8 cellular contexts compared by ENCODE assay signal in genomic region chr2:44167908-44168683, GRCh38.
DNase-seq lines count a peak whose midpoint lies in the region; ATAC-seq and TF ChIP-seq lines count a peak whose summit lies in the region.

No MANE protein-coding gene starts in this region.

- peak overlapping the region; percentile 100 for H3K4me3 Mint-ChIP-seq in activated naive CD4-positive, alpha-beta T cell treated with anti-CD3 and anti-CD28 coated beads, Interleukin-2, amount 50 U/mL, for 24 hours

- TF ChIP-seq POLR2A in NB4 (IDR thresholded peaks at IDR 0.05; ENCODE audit: extremely low read depth, insufficient read length), result peak; percentile 38

- TF ChIP-seq CTCF in NB4 (IDR thresholded peaks at IDR 0.05; ENCODE audit: low read depth, low read length) (no peak), neutrophil (IDR thresholded peaks at IDR 0.05) (peak; percentile 15)

- peaks cover 38% of the 10 kb centered on the region for H3K4me1 Mint-ChIP-seq in activated naive CD4-positive, alpha-beta T cell treated with anti-CD3 and anti-CD28 coated beads, Interleukin-2, amount 50 U/mL, for 24 hours

- peak overlapping the region; percentile 66 for H3K4me3 ChIP-seq in NB4 (ENCODE audit: low read depth, low read length)
- peak overlapping the region; percentile 96 for H3K4me3 ChIP-seq in SK-N-MC
- H3K4me3 ChIP-seq in neutrophil (ENCODE audit: low read depth in 1 of 2, low read length in 1 of 2), result peak overlapping the region; percentile 93 to 98

- H3K36me3 Mint-ChIP-seq in activated naive CD4-positive, alpha-beta T cell treated with anti-CD3 and anti-CD28 coated beads, Interleukin-2, amount 50 U/mL, for 24 hours, result peaks cover 2% of the 10 kb centered on the region

- peak; percentile 100 for DNase-seq in GM04504 (ENCODE audit: low read depth)
- DNase-seq in NB4 (ENCODE audit: low read depth), result peak; percentile 100
- DNase-seq in SK-N-MC (ENCODE audit: low read depth, low spot score), result peak; percentile 99
- peak; percentile 99 for DNase-seq in germinal center (ENCODE audit: low spot score)
- peak; percentile 80 to 100 (median 100) for DNase-seq in substantia nigra (lab: John Stamatoyannopoulos, UW)

- no peaks in the 10 kb centered on the region for H3K9me3 Mint-ChIP-seq in activated naive CD4-positive, alpha-beta T cell treated with anti-CD3 and anti-CD28 coated beads, Interleukin-2, amount 50 U/mL, for 24 hours

- peak; percentile 82 for ATAC-seq in HG02571 (IDR thresholded peaks at IDR 0.05; ENCODE audit: unreplicated experiment)

- no peaks in the 10 kb centered on the region for H3K27me3 Mint-ChIP-seq in activated naive CD4-positive, alpha-beta T cell treated with anti-CD3 and anti-CD28 coated beads, Interleukin-2, amount 50 U/mL, for 24 hours

- H3K27me3 ChIP-seq in neutrophil, result no peaks in the 10 kb centered on the region

- H3K27ac Mint-ChIP-seq in activated naive CD4-positive, alpha-beta T cell treated with anti-CD3 and anti-CD28 coated beads, Interleukin-2, amount 50 U/mL, for 24 hours, result peak overlapping the region; percentile 95

- H3K9me3 ChIP-seq in SK-N-MC (ENCODE audit: low read depth, low read length) (no peaks in the 10 kb centered on the region), neutrophil (no peaks in the 10 kb centered on the region)

- peaks cover 53 to 56% of the 10 kb centered on the region in 2 experiments for H3K4me1 ChIP-seq in neutrophil (ENCODE audit: control insufficient read depth in 1 of 2, insufficient read depth in 1 of 2, low read depth in 1 of 2, low read length in 1 of 2)

- peak overlapping the region; percentile 92 for H3K9ac ChIP-seq in SK-N-MC (ENCODE audit: insufficient read length)

- peak overlapping the region; percentile 97 for H3K27ac ChIP-seq in SK-N-MC
- peak overlapping the region; percentile 97 for H3K27ac ChIP-seq in neutrophil
- H3K27ac ChIP-seq in substantia nigra (ENCODE audit: low read depth, low read length, poor library complexity, severe bottlenecking), result peak overlapping the region; percentile 94

- H3K36me3 ChIP-seq in SK-N-MC (ENCODE audit: insufficient read depth, low read length) (no peaks in the 10 kb centered on the region), neutrophil (no peaks in the 10 kb centered on the region)

Comparison
In these comparisons a context has a peak if more than half of its experiments do, and no peak if none do; other contexts are left out.
1. Peak in every context shown above with its lines: DNase-seq, ATAC-seq, H3K4me3 ChIP-seq and H3K27ac ChIP-seq.